ENCODE assay signal across 8 cellular contexts in the genomic region with DNA sequence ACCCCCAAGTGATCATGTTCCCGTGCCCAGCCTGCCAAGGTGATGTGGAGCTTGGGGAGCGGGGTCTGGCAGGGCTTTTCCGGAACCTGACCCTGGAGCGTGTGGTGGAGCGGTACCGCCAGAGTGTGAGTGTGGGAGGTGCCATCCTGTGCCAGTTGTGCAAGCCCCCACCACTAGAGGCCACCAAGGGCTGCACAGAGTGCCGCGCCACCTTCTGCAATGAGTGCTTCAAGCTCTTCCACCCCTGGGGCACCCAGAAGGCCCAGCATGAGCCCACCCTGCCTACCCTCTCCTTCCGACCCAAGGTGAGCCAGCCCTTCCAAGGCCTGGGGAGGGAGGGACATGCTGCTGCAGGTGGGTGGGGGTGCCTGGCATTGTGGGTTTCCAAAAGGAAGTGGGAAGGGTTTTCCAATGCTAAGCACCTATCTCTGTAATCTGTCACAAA. TPM values are rescaled to one million over a fixed set of nuclear protein-coding genes. Genes with fewer than 3 reads are reported as not detected.
DNase-seq lines count a peak whose midpoint lies in the region; ATAC-seq and TF ChIP-seq lines count a peak whose summit lies in the region.

No MANE protein-coding gene starts in this region.

- H3K9me3 Mint-ChIP-seq in CD4-positive, alpha-beta T cell: no peaks in the 10 kb centered on the region

- H3K27ac Mint-ChIP-seq in CD4-positive, alpha-beta T cell: peak overlapping the region; percentile 47

- no peak for TF ChIP-seq CTCF in CD4-positive, alpha-beta T cell (IDR thresholded peaks at IDR 0.05)
- no peak for TF ChIP-seq CTCF in lower lobe of right lung (IDR thresholded peaks at IDR 0.05)
- TF ChIP-seq CTCF in gastrocnemius medialis (IDR thresholded peaks at IDR 0.05 in 4 of 5, conservative IDR thresholded peaks at IDR 0.05 in 1 of 5): no peak

- no peaks in the 10 kb centered on the region for H3K27me3 ChIP-seq in CD4-positive, alpha-beta T cell (ENCODE audit: control insufficient read depth, insufficient read depth, low read length)
- H3K27me3 ChIP-seq in H7 (ENCODE audit: control insufficient read depth, insufficient read depth, low read length): no peaks in the 10 kb centered on the region
- H3K27me3 ChIP-seq in lower lobe of right lung (ENCODE audit: low read depth): peaks cover 6% of the 10 kb centered on the region
- H3K27me3 ChIP-seq in gastrocnemius medialis: peaks cover 15 to 21% (median 18%) of the 10 kb centered on the region in 3 donors

- H3K4me1 ChIP-seq in lower lobe of right lung (peaks cover 35% of the 10 kb centered on the region), gastrocnemius medialis (peaks cover 14% of the 10 kb centered on the region in 2 donors)

- POLR2A ChIA-PET in CD4-positive, alpha-beta T cell (lab: Charles Lee): interaction anchor here (1.3 to 4.4 kb wide), 2 partner anchors 18 to 51 kb away, joined by 5 to 31 read pairs; no protein-coding TSS in a partner anchor

- peaks cover 51% of the 10 kb centered on the region for H3K36me3 Mint-ChIP-seq in CD4-positive, alpha-beta T cell (ENCODE audit: low read depth)

- in situ Hi-C loops in gastrocnemius medialis (cut with MboI; ENCODE audit: low sequenced_read_pairs in 4 of 4): no loop called here

- H3K27ac ChIP-seq in CD4-positive, alpha-beta T cell (ENCODE audit: low read depth, low read length): no peak overlapping the region
- H3K27ac ChIP-seq in lower lobe of right lung: no peak overlapping the region
- no peak overlapping the region for H3K27ac ChIP-seq in gastrocnemius medialis

- no peak for ATAC-seq in CD4-positive, alpha-beta T cell (ENCODE audit: poor library complexity)
- ATAC-seq in lower lobe of right lung (peak in 1 of 2 donors; percentile 1), gastrocnemius medialis (no peak), HG03342 (IDR thresholded peaks at IDR 0.05; ENCODE audit: unreplicated experiment) (no peak)

- intact Hi-C loops in CD4-positive, alpha-beta T cell (cut with DNase I, micrococcal nuclease): loop anchor here (1.0 to 5.0 kb wide), 6 partner anchors 17 to 417 kb away; partner anchors contain the start of gene RUSC1 (in 1 of the 2)
- intact Hi-C loops in lower lobe of right lung (cut with DNase I) (no loop called here), gastrocnemius medialis (cut with DNase I; ENCODE audit: low total_unique reads) (loop anchor here (1.0 kb wide), 1 partner anchor 17 kb away; no protein-coding TSS in a partner anchor)

- H3K4me1 Mint-ChIP-seq in CD4-positive, alpha-beta T cell (ENCODE audit: low read depth): peaks cover 47% of the 10 kb centered on the region

- CTCF ChIA-PET in CD4-positive, alpha-beta T cell (lab: Charles Lee): interaction anchor here (0.8 to 4.4 kb wide), 4 partner anchors 18 to 100 kb away, joined by 3 to 34 read pairs (median 13); no protein-coding TSS in a partner anchor

- H3K4me3 ChIP-seq in H7 (ENCODE audit: insufficient read depth, low read depth, low read length) (no peak overlapping the region), lower lobe of right lung (no peak overlapping the region), gastrocnemius medialis (no peak overlapping the region)

- TF ChIP-seq POLR2A in gastrocnemius medialis (IDR thresholded peaks at IDR 0.05): no peak

- no peaks in the 10 kb centered on the region for H3K27me3 Mint-ChIP-seq in CD4-positive, alpha-beta T cell

- peak overlapping the region; percentile 78 for H3K4me3 Mint-ChIP-seq in CD4-positive, alpha-beta T cell

- peaks cover 22% of the 10 kb centered on the region for H3K36me3 ChIP-seq in H7 (replicated peaks; ENCODE audit: control insufficient read depth, insufficient read depth, low read length)
- peaks cover under 1% of the 10 kb centered on the region for H3K36me3 ChIP-seq in lower lobe of right lung
- no peaks in the 10 kb centered on the region for H3K36me3 ChIP-seq in gastrocnemius medialis

- H3K9me3 ChIP-seq in CD4-positive, alpha-beta T cell (ENCODE audit: control insufficient read depth, low read length): no peaks in the 10 kb centered on the region
- H3K9me3 ChIP-seq in lower lobe of right lung (no peaks in the 10 kb centered on the region), gastrocnemius medialis (no peaks in the 10 kb centered on the region)

- peak in 1 of 10 experiments; percentile 27 for DNase-seq in CD4-positive, alpha-beta T cell
- peak; percentile 56 for DNase-seq in H7
- DNase-seq in UCSD-AML1 (lab: John Stamatoyannopoulos, UW; ENCODE audit: unreplicated experiment): peak; percentile 49
- peak; percentile 57 for DNase-seq in lower lobe of right lung
- DNase-seq in SIG-M5 (lab: John Stamatoyannopoulos, UW): no peak
- no peak for DNase-seq in gastrocnemius medialis
- no peak for DNase-seq in GM19240 (ENCODE audit: insufficient read length, low spot score)

RNA-seq across cellular contexts. Expression of gene TRIM46, which starts 2.3 kb away (rescaled TPM):
- total RNA-seq in CD4-positive, alpha-beta T cell: 1 to 10 TPM; 2.9 to 3.0 TPM
- total RNA-seq in H7 (2014; rRNA removed; shearing (Covaris generic)): 9.9 and 11.1 TPM in 2 replicates
- 0.35 TPM for total RNA-seq in lower lobe of right lung
- total RNA-seq in gastrocnemius medialis: not detected

RNA-seq across cellular contexts. Expression of gene KRTCAP2, which starts 2.8 kb away (rescaled TPM):
- 10 to 100 TPM; 77.8 TPM for total RNA-seq in CD4-positive, alpha-beta T cell
- 165 and 204 TPM in 2 replicates for total RNA-seq in H7 (2014; rRNA removed; shearing (Covaris generic))
- total RNA-seq in lower lobe of right lung (173 TPM), gastrocnemius medialis (100 to 1,000 TPM in 1 of 4 donors, 10 to 100 TPM in 3; 59.6 to 102 (median 91.6) TPM)

RNA-seq across cellular contexts. Expression of gene THBS3, which starts 31.7 kb away (rescaled TPM):
- total RNA-seq in CD4-positive, alpha-beta T cell: 10 to 100 TPM; 25.5 to 26.1 TPM
- 14.9 and 21.5 TPM in 2 replicates for total RNA-seq in H7 (2014; rRNA removed; shearing (Covaris generic))
- total RNA-seq in lower lobe of right lung (24.4 TPM), gastrocnemius medialis (1 to 10 TPM; 1.5 to 4.6 (median 3.3) TPM)

RNA-seq across cellular contexts. Expression of gene MTX1, which starts 32.5 kb away (rescaled TPM):
- total RNA-seq in CD4-positive, alpha-beta T cell: 10 to 100 TPM; 19.9 to 20.7 TPM
- 180 and 221 TPM in 2 replicates for total RNA-seq in H7 (2014; rRNA removed; shearing (Covaris generic))
- total RNA-seq in lower lobe of right lung: 27.9 TPM
- total RNA-seq in gastrocnemius medialis: 10 to 100 TPM; 14.4 to 26.9 (median 24.6) TPM

RNA-seq across cellular contexts. Expression of gene DPM3, which starts 35.6 kb away (rescaled TPM):
- total RNA-seq in CD4-positive, alpha-beta T cell: 10 to 100 TPM; 17.6 to 20.5 TPM
- total RNA-seq in H7 (2014; rRNA removed; shearing (Covaris generic)): 119 and 193 TPM in 2 replicates
- total RNA-seq in lower lobe of right lung (62.3 TPM), gastrocnemius medialis (10 to 100 TPM in 3 of 4 donors, 1 to 10 TPM in 1; 7.3 to 69.5 (median 57.9) TPM)

Comparison
In these comparisons a context has a peak if more than half of its experiments do, and no peak if none do; other contexts are left out.
1. DNase-seq: peak in H7 (single experiment), UCSD-AML1 (single experiment) and lower lobe of right lung (single experiment); none in SIG-M5 (single experiment), gastrocnemius medialis (0 of 2) and GM19240 (single experiment).